Comparison of ENCODE assay signal across 14 cellular contexts in genomic region chr18:5986257-5986909, GRCh38.
DNase-seq lines count a peak whose midpoint lies in the region; ATAC-seq, FAIRE-seq and TF ChIP-seq lines count a peak whose summit lies in the region.
"Had no signal": no experiment of that assay in that cellular context is flagged by ENCODE, and none has a peak within 500 bp of the region (broad histone marks: within the 10 kb centered on the region; RNA-seq: fewer than 3 reads in every experiment).

No MANE protein-coding gene starts in this region.

- no peak for FAIRE-seq in HepG2 (lab: Jason Lieb, UNC)
- no peak for FAIRE-seq in endothelial cell of umbilical vein (lab: Jason Lieb, UNC)

- dilution Hi-C loops in endothelial cell of umbilical vein (cut with MboI; ENCODE audit: extremely low pct_ligation_motif_present, low sequenced_read_pairs): no loop called here

- in situ Hi-C loops in HepG2 (cut with HindIII; ENCODE audit: extremely low pct_ligation_motif_present, low pct_unique_long_range_greater_than_20kb): no loop called here

- H3K27ac ChIP-seq in HepG2 (ENCODE audit: extremely low read length, insufficient read depth, low read length) (no peak overlapping the region), right lobe of liver (no peak overlapping the region), endothelial cell of umbilical vein (ENCODE audit: insufficient read depth, low read depth, low read length) (no peak overlapping the region)
- H3K27ac ChIP-seq: BLaER1 treated with 17β-estradiol and CSF1 and Interleukin-3, amounts not matched to agents 10 nM and 100 nM had no signal

- H3K9ac ChIP-seq in HepG2 (ENCODE audit: insufficient read depth, low read depth, low read length) (no peak overlapping the region), adipocyte (ENCODE audit: low read length) (no peak overlapping the region), endothelial cell of umbilical vein (replicated peaks; ENCODE audit: extremely low read depth, insufficient read depth, low read length) (no peak overlapping the region)
- H3K9ac ChIP-seq: BLaER1 treated with 17β-estradiol and CSF1 and Interleukin-3, amounts not matched to agents 10 nM and 100 nM had no signal

- CTCF ChIA-PET in HepG2 (lab: Yijun Ruan, JAX; ENCODE audit: low intra/inter-chr PET ratio, low total read pairs) (no interaction called here), endothelial cell of umbilical vein (lab: Charles Lee) (no interaction called here)

- H3K9me1 ChIP-seq in endothelial cell of umbilical vein (replicated peaks; ENCODE audit: control insufficient read depth, extremely low read depth, insufficient read depth, low read length): no peaks in the 10 kb centered on the region

- TF ChIP-seq CTCF in HepG2 (CRISPR knock-in tag; IDR thresholded peaks at IDR 0.05) (no peak), right lobe of liver (IDR thresholded peaks at IDR 0.05) (no peak), endothelial cell of umbilical vein (IDR thresholded peaks at IDR 0.05; ENCODE audit: extremely low read depth in 1 of 2, insufficient read depth in 1 of 2, low read depth in 1 of 2, low read length in 2 of 2) (no peak)

- BruUV-seq in HepG2 (replicated peaks; lab: Mats Ljungman, UMichigan): no TSS peak
- no TSS peak for BruUV-seq in endothelial cell of umbilical vein (replicated peaks; lab: Mats Ljungman, UMichigan)

- ATAC-seq in HepG2 (no peak), right lobe of liver (no peak), HG03025 (IDR thresholded peaks at IDR 0.05; ENCODE audit: low FRiP score, unreplicated experiment) (no peak)
- ATAC-seq: CD8-positive, alpha-beta T cell had no signal

- TF ChIP-seq POLR2A in HepG2 (IDR thresholded peaks at IDR 0.05; ENCODE audit: insufficient read depth in 1 of 2, low read depth in 2 of 2, low read length in 2 of 2): no peak
- no peak for TF ChIP-seq POLR2A in right lobe of liver (IDR thresholded peaks at IDR 0.05)
- TF ChIP-seq POLR2A in endothelial cell of umbilical vein (IDR thresholded peaks at IDR 0.05; ENCODE audit: low read depth, low read length): no peak

- H3K4me3 ChIP-seq in HepG2 (replicated peaks in 1 of 3; ENCODE audit: insufficient read depth in 1 of 3, low read depth in 2 of 3, low read length in 3 of 3) (no peak overlapping the region), right lobe of liver (no peak overlapping the region), adipocyte (ENCODE audit: low read length) (no peak overlapping the region), endothelial cell of umbilical vein (replicated peaks in 1 of 3; ENCODE audit: insufficient read depth in 1 of 3, low read depth in 1 of 3, low read length in 3 of 3) (no peak overlapping the region), H7 (ENCODE audit: insufficient read depth, low read depth, low read length) (no peak overlapping the region)
- H3K4me3 ChIP-seq: BLaER1 treated with 17β-estradiol and CSF1 and Interleukin-3, amounts not matched to agents 10 nM and 100 nM had no signal

- TF ChIP-seq RAD21 in HepG2 (CRISPR knock-in tag; IDR thresholded peaks at IDR 0.05): no peak

- H3K4me2 ChIP-seq in HepG2 (ENCODE audit: low read depth, low read length) (no peak overlapping the region), endothelial cell of umbilical vein (ENCODE audit: insufficient read depth, low read length) (no peak overlapping the region)
- H3K4me2 ChIP-seq: BLaER1 treated with 17β-estradiol and CSF1 and Interleukin-3, amounts not matched to agents 10 nM and 100 nM had no signal

- H3K36me3 ChIP-seq in HepG2 (replicated peaks in 1 of 2; ENCODE audit: control insufficient read depth in 1 of 2, insufficient read depth in 2 of 2, low read length in 2 of 2) (no peaks in the 10 kb centered on the region; a peak in 1 of 5 replicates), right lobe of liver (no peaks in the 10 kb centered on the region), adipocyte (ENCODE audit: control insufficient read depth, insufficient read depth, low read length, severe bottlenecking) (no peaks in the 10 kb centered on the region), endothelial cell of umbilical vein (ENCODE audit: control insufficient read depth in 2 of 2, extremely low read depth in 1 of 2, insufficient read depth in 2 of 2, low read length in 2 of 2) (no peaks in the 10 kb centered on the region), H7 (replicated peaks; ENCODE audit: control insufficient read depth, insufficient read depth, low read length) (no peaks in the 10 kb centered on the region)
- H3K36me3 ChIP-seq: BLaER1 treated with 17β-estradiol and CSF1 and Interleukin-3, amounts not matched to agents 10 nM and 100 nM had no signal

- H3K27me3 ChIP-seq in HepG2 (ENCODE audit: control insufficient read depth in 1 of 2, insufficient read depth in 2 of 2, low read length in 2 of 2) (no peaks in the 10 kb centered on the region), right lobe of liver (no peaks in the 10 kb centered on the region), adipocyte (replicated peaks; ENCODE audit: control insufficient read depth, insufficient read depth, low read length) (no peaks in the 10 kb centered on the region), endothelial cell of umbilical vein (ENCODE audit: control insufficient read depth in 2 of 2, insufficient read depth in 2 of 2, low read length in 2 of 2) (no peaks in the 10 kb centered on the region), H7 (ENCODE audit: control insufficient read depth, insufficient read depth, low read length) (no peaks in the 10 kb centered on the region)
- H3K27me3 ChIP-seq: BLaER1 treated with 17β-estradiol and CSF1 and Interleukin-3, amounts not matched to agents 10 nM and 100 nM had no signal

- intact Hi-C loops in HepG2 (cut with micrococcal nuclease; ENCODE audit: unreplicated experiment) (no loop called here), right lobe of liver (cut with DNase I) (no loop called here), endothelial cell of umbilical vein (cut with micrococcal nuclease) (loop anchor here (10.0 kb wide), 1 partner anchor 228 kb away; no protein-coding TSS in a partner anchor)

- no peaks in the 10 kb centered on the region for H3K9me3 ChIP-seq in HepG2 (ENCODE audit: low read length)
- H3K9me3 ChIP-seq in right lobe of liver: no peaks in the 10 kb centered on the region
- H3K9me3 ChIP-seq in adipocyte (ENCODE audit: control insufficient read depth, low read length): no peaks in the 10 kb centered on the region
- no peaks in the 10 kb centered on the region for H3K9me3 ChIP-seq in endothelial cell of umbilical vein (replicated peaks; ENCODE audit: control insufficient read depth, insufficient read depth, low read length)
- H3K9me3 ChIP-seq: BLaER1 treated with 17β-estradiol and CSF1 and Interleukin-3, amounts not matched to agents 10 nM and 100 nM had no signal

- POLR2A ChIA-PET in HepG2 (lab: Yijun Ruan, JAX): no interaction called here
- POLR2A ChIA-PET in endothelial cell of umbilical vein (lab: Charles Lee): no interaction called here

- TF ChIP-seq EP300 in HepG2 (IDR thresholded peaks at IDR 0.05; ENCODE audit: low read depth in 2 of 2, low read length in 2 of 2) (no peak), HepG2 (CRISPR knock-in tag; IDR thresholded peaks at IDR 0.05; ENCODE audit: borderline replicate concordance) (no peak)

- no peak overlapping the region for H2AFZ ChIP-seq in HepG2 (ENCODE audit: low read length)
- no peak overlapping the region for H2AFZ ChIP-seq in endothelial cell of umbilical vein (ENCODE audit: low read depth, low read length)

- H3K79me2 ChIP-seq in HepG2 (ENCODE audit: insufficient read depth, low read length) (no peaks in the 10 kb centered on the region), endothelial cell of umbilical vein (ENCODE audit: control insufficient read depth, insufficient read depth, low read length) (no peaks in the 10 kb centered on the region)

- no peaks in the 10 kb centered on the region for H4K20me1 ChIP-seq in HepG2 (ENCODE audit: insufficient read depth, low read length)
- no peaks in the 10 kb centered on the region for H4K20me1 ChIP-seq in endothelial cell of umbilical vein (replicated peaks; ENCODE audit: control insufficient read depth, extremely low read depth, insufficient read depth, low read length)
- H4K20me1 ChIP-seq: BLaER1 treated with 17β-estradiol and CSF1 and Interleukin-3, amounts not matched to agents 10 nM and 100 nM had no signal

- no peak for DNase-seq in HepG2 (ENCODE audit: low spot score)
- DNase-seq in right lobe of liver: no peak
- DNase-seq in adipocyte (ENCODE audit: low read depth): peak; percentile 18
- DNase-seq in endothelial cell of umbilical vein (ENCODE audit: low read depth, low spot score): no peak
- DNase-seq in middle frontal gyrus (ENCODE audit: extremely low spot score, low spot score): no peak
- no peak for DNase-seq in H7
- DNase-seq: Calu3; CD8-positive, alpha-beta T cell; DMS79 treated with DMSO at 0.1 percent for 48 hours; GF-D8; HCEC 1CT; HFFc6 had no signal

- H3K4me1 ChIP-seq in HepG2 (ENCODE audit: insufficient read depth, low read length) (no peaks in the 10 kb centered on the region), right lobe of liver (no peaks in the 10 kb centered on the region), adipocyte (ENCODE audit: control insufficient read depth, insufficient read depth, low read length) (no peaks in the 10 kb centered on the region), endothelial cell of umbilical vein (ENCODE audit: control insufficient read depth, extremely low read depth, insufficient read depth, low read length) (no peaks in the 10 kb centered on the region)

- 93% methylated on average over 4 of the region's 5 CpGs for WGBS in HepG2 (ENCODE audit: low lambda C conversion rate)
- 92% methylated on average over 3 of the region's 5 CpGs for WGBS in right lobe of liver (ENCODE audit: insufficient coverage, low coverage, low lambda C conversion rate, missing lambda C conversion rate)

TF ChIP-seq in HepG2, 621 proteins besides CTCF, POLR2A, EP300 and RAD21 (continues in another document):
- no peak for TF ChIP-seq ZNF704 (CRISPR knock-in tag; IDR thresholded peaks at IDR 0.05; ENCODE audit: borderline replicate concordance)

TF ChIP-seq in endothelial cell of umbilical vein, 7 proteins besides CTCF, POLR2A, EP300 and RAD21:
- no peak for TF ChIP-seq EZH2 (IDR thresholded peaks at IDR 0.05; ENCODE audit: borderline replicate concordance, low read depth, low read length, severe bottlenecking)
- no peak for TF ChIP-seq MYC (IDR thresholded peaks at IDR 0.05; ENCODE audit: low read depth, low read length)
- peak; percentile 3 for TF ChIP-seq JUN (IDR thresholded peaks at IDR 0.05; ENCODE audit: borderline replicate concordance, insufficient read depth, insufficient read length, low read depth)
TF ChIP-seq in endothelial cell of umbilical vein: peak in this region for 1.
